Comparison of ENCODE assay signal across 25 cellular contexts in genomic region chr15:38362355-38362754, GRCh38.
"Had no signal": no experiment of that assay in that cellular context is flagged by ENCODE, and none has a peak within 500 bp of the region (broad histone marks: within the 10 kb centered on the region; RNA-seq: fewer than 3 reads in every experiment).

No MANE protein-coding gene starts in this region.

- H3K4me3 ChIP-seq: adrenal gland, MG63 had no signal

- H3K4me1 ChIP-seq: adrenal gland had no signal

- H3K27ac ChIP-seq: adrenal gland had no signal

- H3K9me3 ChIP-seq: adrenal gland, MG63 had no signal

- H3K27ac Mint-ChIP-seq: activated naive CD8-positive, alpha-beta T cell treated with anti-CD3 and anti-CD28 coated beads, Interleukin-2, amount 10 ng/mL, durations not matched to agents 7 days and 5 days; activated T-helper 2 cell treated with anti-CD3 and anti-CD28 coated beads, Interferon-gamma antibody, Interleukin-2, Interleukin-4, amounts not matched to agents 10 μg/mL and 5 μg/mL and 100 μg/mL, durations not matched to agents 14 hours and 24 hours and 36 hours; T-helper 17 cell; WTC11 had no signal

- H3K9me3 Mint-ChIP-seq: activated naive CD8-positive, alpha-beta T cell treated with anti-CD3 and anti-CD28 coated beads, Interleukin-2, amount 10 ng/mL, durations not matched to agents 7 days and 5 days; activated T-helper 2 cell treated with anti-CD3 and anti-CD28 coated beads, Interferon-gamma antibody, Interleukin-2, Interleukin-4, amounts not matched to agents 10 μg/mL and 5 μg/mL and 100 μg/mL, durations not matched to agents 14 hours and 24 hours and 36 hours; WTC11 had no signal

- H3K4me3 Mint-ChIP-seq: activated naive CD8-positive, alpha-beta T cell treated with anti-CD3 and anti-CD28 coated beads, Interleukin-2, amount 10 ng/mL, durations not matched to agents 7 days and 5 days; T-helper 17 cell; WTC11 had no signal

- H3K36me3 Mint-ChIP-seq: activated naive CD8-positive, alpha-beta T cell treated with anti-CD3 and anti-CD28 coated beads, Interleukin-2, amount 10 ng/mL, durations not matched to agents 7 days and 5 days; WTC11 had no signal

- DNase-seq: activated CD4-positive, alpha-beta T cell treated with anti-CD3 and anti-CD28 coated beads for 48 hours; activated CD4-positive, alpha-beta T cell treated with anti-CD3 and anti-CD28 coated beads, Interleukin-2, amount 50 U/mL, for 4 hours; activated CD4-positive, CD25-positive, alpha-beta regulatory T cell treated with anti-CD3 and anti-CD28 coated beads, Interleukin-2, amount 50 U/mL, for 72 hours; activated gamma-delta T cell treated with Interleukin-2 at 50 U/mL for 16 hours; activated naive CD4-positive, alpha-beta T cell treated with anti-CD3 and anti-CD28 coated beads, Interleukin-2, amount 50 U/mL, for 16 hours; activated naive CD8-positive, alpha-beta T cell treated with anti-CD3 and anti-CD28 coated beads, Interleukin-2, amount 10 ng/mL, durations not matched to agents 7 days and 5 days; activated T-cell treated with anti-CD3 and anti-CD28 coated beads, Interleukin-2, amount 50 U/mL, for 48 hours; adrenal gland; MG63; MV-4-11; NCI-H1092 treated with DMSO at 0.1 percent for 48 hours; NCI-H1417 treated with DMSO at 0.1 percent for 48 hours; NCI-H1694; NCI-H2029; NCI-H2107; NCI-H2171 treated with DMSO at 0.1 percent for 48 hours; NCI-H226; NCI-H510A; NCI-H526 treated with DMSO at 0.1 percent for 48 hours; NK-92 treated with Interleukin-12 subunit alpha and Interleukin-12 subunit beta, amount 100 ng/mL, for 24 hours; SHP77 treated with DMSO at 0.1 percent for 48 hours; T-helper 17 cell; T-helper 9 cell had no signal

- H3K4me1 Mint-ChIP-seq: activated naive CD8-positive, alpha-beta T cell treated with anti-CD3 and anti-CD28 coated beads, Interleukin-2, amount 10 ng/mL, durations not matched to agents 7 days and 5 days; T-helper 17 cell had no signal

- H3K36me3 ChIP-seq: adrenal gland, MG63 had no signal

- ATAC-seq: T-helper 17 cell, WTC11 had no signal

- H3K27me3 ChIP-seq: adrenal gland, MG63 had no signal
